In the genomic region with DNA sequence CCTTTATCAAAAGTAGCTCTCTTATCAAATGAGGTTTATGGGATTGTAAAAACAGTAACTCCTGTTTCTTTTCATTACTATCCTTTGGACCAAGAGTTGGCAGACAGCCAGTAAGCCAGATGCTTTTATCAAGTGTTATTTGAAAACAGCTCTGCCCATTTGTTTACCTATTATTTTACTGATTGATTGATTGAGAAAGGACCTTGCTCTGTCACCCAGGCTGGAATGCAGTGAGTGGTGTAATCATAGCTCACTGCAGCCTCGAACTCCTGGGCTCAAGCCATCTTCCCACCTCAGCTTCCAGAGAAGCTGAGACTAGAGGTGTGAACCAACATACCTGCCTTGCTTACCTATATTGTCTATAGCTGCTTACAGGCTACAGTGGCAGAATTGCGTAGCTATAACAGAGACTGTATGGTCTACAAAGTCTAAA, we compare ENCODE assay signal across 13 cellular contexts. TPM values are rescaled to one million over a fixed set of nuclear protein-coding genes. Genes with fewer than 3 reads are reported as not detected.
DNase-seq lines count a peak whose midpoint lies in the region; ATAC-seq and TF ChIP-seq lines count a peak whose summit lies in the region.
"Had no signal": no experiment of that assay in that cellular context is flagged by ENCODE, and none has a peak within 500 bp of the region (broad histone marks: within the 10 kb centered on the region; RNA-seq: fewer than 3 reads in every experiment).

No MANE protein-coding gene starts in this region.

- no peak for ATAC-seq in GM21723 (IDR thresholded peaks at IDR 0.05; ENCODE audit: unreplicated experiment)

- no peak for TF ChIP-seq CTCF in epithelial cell of esophagus (IDR thresholded peaks at IDR 0.05; ENCODE audit: insufficient read depth, low read depth, low read length, missing control alignments)

- H3K4me3 ChIP-seq in epithelial cell of esophagus (ENCODE audit: low read length) = no peak overlapping the region
- H3K4me3 ChIP-seq: HAP-1, upper lobe of left lung had no signal

- DNase-seq in NCI-H2107 treated with DMSO at 0.1 percent for 48 hours (lab: John Stamatoyannopoulos, UW; ENCODE audit: unreplicated experiment) (peak; percentile 17), NCI-H2107 (lab: John Stamatoyannopoulos, UW) (no peak), NCI-H748 treated with DMSO at 0.1 percent for 48 hours (lab: John Stamatoyannopoulos, UW) (peak; percentile 38), epithelial cell of esophagus (ENCODE audit: low read depth) (peak; percentile 54), renal cortical epithelial cell (ENCODE audit: low read depth) (peak; percentile 73), dedifferentiated amniotic fluid mesenchymal stem cell (ENCODE audit: extremely low spot score) (no peak), DMS114 treated with DMSO at 0.1 percent for 48 hours (lab: John Stamatoyannopoulos, UW; ENCODE audit: unreplicated experiment) (no peak)
- DNase-seq: activated naive CD8-positive, alpha-beta T cell treated with anti-CD3 and anti-CD28 coated beads, Interleukin-2, amount 10 ng/mL, durations not matched to agents 7 days and 5 days; naive B cell; NCI-H524 treated with DMSO at 0.1 percent for 48 hours; upper lobe of left lung had no signal

RNA-seq across cellular contexts. Expression of a gene that starts 3.6 kb away (rescaled TPM):
- total RNA-seq in renal cortical epithelial cell = 6.1 and 19.7 TPM in 2 replicates

RNA-seq across cellular contexts. Expression of a gene that starts 56.5 kb away (rescaled TPM):
- total RNA-seq in renal cortical epithelial cell = 4.7 and 7.3 TPM in 2 replicates

Comparison
In these comparisons a context has a peak if more than half of its experiments do, and no peak if none do; other contexts are left out.
1. DNase-seq: peak in NCI-H2107 treated with DMSO at 0.1 percent for 48 hours (single experiment), NCI-H748 treated with DMSO at 0.1 percent for 48 hours (single experiment), epithelial cell of esophagus (single experiment) and renal cortical epithelial cell (single experiment); none in NCI-H2107 (single experiment), dedifferentiated amniotic fluid mesenchymal stem cell (single experiment) and DMS114 treated with DMSO at 0.1 percent for 48 hours (single experiment).